In the genomic region with DNA sequence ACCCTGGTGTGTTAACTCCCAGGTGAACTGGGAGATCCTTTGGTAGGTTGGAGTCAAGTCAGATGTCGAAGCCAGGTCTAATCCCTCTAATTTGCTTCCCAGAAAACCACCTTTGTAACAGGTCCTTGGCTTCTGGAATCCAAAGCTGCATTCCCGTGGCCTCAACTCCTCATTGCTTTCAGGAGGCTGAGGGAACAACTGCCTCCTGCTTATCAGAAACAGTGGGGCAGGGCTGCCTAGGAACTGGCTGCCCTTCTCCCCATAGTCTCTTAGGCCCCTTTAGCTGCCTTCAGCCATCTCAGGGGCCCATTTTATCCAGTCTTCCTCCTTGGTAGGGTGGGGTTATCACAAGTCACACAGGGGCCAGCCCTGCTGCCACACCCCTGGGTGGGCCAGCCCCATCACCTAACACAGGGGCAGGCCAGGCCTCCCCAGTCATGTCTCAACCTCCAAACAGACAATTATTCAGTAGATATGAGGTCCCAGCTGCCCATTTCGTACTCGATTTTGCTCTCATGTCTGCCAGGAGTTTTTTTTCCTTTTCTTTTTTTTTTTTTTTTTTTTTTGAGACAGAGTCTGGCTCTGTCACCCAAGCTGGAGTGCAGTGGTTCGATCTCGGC, we compare ENCODE assay signal across 31 cellular contexts. TPM values are rescaled to one million over a fixed set of nuclear protein-coding genes. Genes with fewer than 3 reads are reported as not detected.
A peak's percentile ranks its signal among the peaks of the same experiment; 100 is the strongest.
DNase-seq lines count a peak whose midpoint lies in the region; ATAC-seq and TF ChIP-seq lines count a peak whose summit lies in the region.
"Had no signal": no experiment of that assay in that cellular context is flagged by ENCODE, and none has a peak within 500 bp of the region (broad histone marks: within the 10 kb centered on the region; RNA-seq: fewer than 3 reads in every experiment).

No MANE protein-coding gene starts in this region.

- no peak overlapping the region for H4K91ac ChIP-seq in IMR-90 (ENCODE audit: insufficient read depth, low read depth, low read length)

- TF ChIP-seq RAD21 in IMR-90 (IDR thresholded peaks at IDR 0.05; ENCODE audit: low read length): no peak

- CTCF ChIA-PET in IMR-90 (lab: Yijun Ruan, JAX): no interaction called here

- no peak overlapping the region for H3K9ac ChIP-seq in IMR-90 (ENCODE audit: low read depth, low read length)

- H4K20me1 ChIP-seq in IMR-90 (ENCODE audit: insufficient read depth, low read length): no peaks in the 10 kb centered on the region

- in situ Hi-C loops in IMR-90 (cut with MboI; ENCODE audit: low sequenced_read_pairs): no loop called here

- BruUV-seq in IMR-90 (replicated peaks; lab: Mats Ljungman, UMichigan): no TSS peak

- peak overlapping the region; percentile 76 for H3K27ac Mint-ChIP-seq in progenitor cell of endocrine pancreas
- H3K27ac Mint-ChIP-seq: activated B cell treated with CpG ODN at 0.5 μM for 24 hours; activated CD8-positive, alpha-beta memory T cell treated with anti-CD3 and anti-CD28 coated beads, Interleukin-2, amount 10 ng/mL, durations not matched to agents 7 days and 5 days; activated naive CD8-positive, alpha-beta T cell treated with anti-CD3 and anti-CD28 coated beads for 36 hours; stimulated activated naive CD8-positive, alpha-beta T cell treated with anti-CD3 and anti-CD28 coated beads, Interleukin-15, Interleukin-2, amounts not matched to agents 100 ng/mL and 50 ng/mL, for 24 hours had no signal

- no peak overlapping the region for H2BK20ac ChIP-seq in IMR-90 (ENCODE audit: low read depth, low read length)

- H2BK120ac ChIP-seq in IMR-90 (ENCODE audit: low read depth, low read length): no peak overlapping the region

- no peak overlapping the region for H3K27ac ChIP-seq in IMR-90 (ENCODE audit: insufficient read depth, low read length)
- peak overlapping the region in 3 of 5 donors; percentile 17 to 82 (median 75) for H3K27ac ChIP-seq in adrenal gland
- no peak overlapping the region for H3K27ac ChIP-seq in uterus
- H3K27ac ChIP-seq: thoracic aorta had no signal

- peaks cover 11% of the 10 kb centered on the region for H3K36me3 Mint-ChIP-seq in progenitor cell of endocrine pancreas (ENCODE audit: insufficient read depth)
- H3K36me3 Mint-ChIP-seq: activated naive CD8-positive, alpha-beta T cell treated with anti-CD3 and anti-CD28 coated beads for 36 hours had no signal

- intact Hi-C loops in IMR-90 (cut with micrococcal nuclease) (no loop called here), adrenal gland (cut with DNase I) (no loop called here), left colon (cut with DNase I, micrococcal nuclease) (no loop called here), uterus (cut with DNase I; ENCODE audit: low total_unique reads) (loop anchor here (10.0 kb wide), 1 partner anchor 62 kb away; no protein-coding TSS in a partner anchor)

- TF ChIP-seq POLR2A in IMR-90 (IDR thresholded peaks at IDR 0.05; ENCODE audit: low read depth, low read length) (no peak), adrenal gland (IDR thresholded peaks at IDR 0.05) (no peak), uterus (IDR thresholded peaks at IDR 0.05) (no peak)

- no peak overlapping the region for H3K23ac ChIP-seq in IMR-90 (ENCODE audit: low read depth, low read length)

- H3K27me3 Mint-ChIP-seq in progenitor cell of endocrine pancreas: no peaks in the 10 kb centered on the region
- H3K27me3 Mint-ChIP-seq: activated B cell treated with CpG ODN at 0.5 μM for 24 hours; activated CD8-positive, alpha-beta memory T cell treated with anti-CD3 and anti-CD28 coated beads, Interleukin-2, amount 10 ng/mL, durations not matched to agents 7 days and 5 days; activated naive CD8-positive, alpha-beta T cell treated with anti-CD3 and anti-CD28 coated beads for 36 hours; stimulated activated naive CD8-positive, alpha-beta T cell treated with anti-CD3 and anti-CD28 coated beads, Interleukin-15, Interleukin-2, amounts not matched to agents 100 ng/mL and 50 ng/mL, for 24 hours had no signal

- H3K14ac ChIP-seq in IMR-90 (replicated peaks; ENCODE audit: low read depth, low read length): no peak overlapping the region

- H2AK9ac ChIP-seq in IMR-90 (replicated peaks; ENCODE audit: low read depth, low read length, poor library complexity): no peak overlapping the region

- H3K4me3 ChIP-seq in IMR-90 (ENCODE audit: insufficient read depth, low read depth, low read length) (no peak overlapping the region), adrenal gland (no peak overlapping the region), uterus (no peak overlapping the region)
- H3K4me3 ChIP-seq: coronary artery, ovary, smooth muscle cell, thoracic aorta had no signal

- no peak overlapping the region for H3K4me3 Mint-ChIP-seq in progenitor cell of endocrine pancreas (ENCODE audit: low read depth)
- H3K4me3 Mint-ChIP-seq: activated B cell treated with CpG ODN at 0.5 μM for 24 hours; activated CD8-positive, alpha-beta memory T cell treated with anti-CD3 and anti-CD28 coated beads, Interleukin-2, amount 10 ng/mL, durations not matched to agents 7 days and 5 days; activated naive CD8-positive, alpha-beta T cell treated with anti-CD3 and anti-CD28 coated beads for 36 hours; activated T-cell treated with anti-CD3 and anti-CD28 coated beads, Interleukin-2, amount 50 U/mL, for 4 hours; stimulated activated naive CD8-positive, alpha-beta T cell treated with anti-CD3 and anti-CD28 coated beads, Interleukin-15, Interleukin-2, amounts not matched to agents 100 ng/mL and 50 ng/mL, for 24 hours had no signal

- no peak overlapping the region for H3K56ac ChIP-seq in IMR-90 (ENCODE audit: extremely low read depth, insufficient read depth, low read length)

- DNase-seq in IMR-90 (no peak), adrenal gland (peak in 1 of 7 donors; percentile 43), left colon (no peak), progenitor cell of endocrine pancreas (ENCODE audit: low spot score, unreplicated experiment) (no peak), COR-L47 (lab: John Stamatoyannopoulos, UW) (no peak), uterus (no peak), NCI-H1694 treated with DMSO at 0.1 percent for 48 hours (lab: John Stamatoyannopoulos, UW) (no peak)
- DNase-seq: activated B cell treated with CpG ODN at 0.5 μM for 24 hours; activated CD8-positive, alpha-beta memory T cell treated with anti-CD3 and anti-CD28 coated beads, Interleukin-2, amount 10 ng/mL, durations not matched to agents 7 days and 5 days; activated gamma-delta T cell; activated naive CD8-positive, alpha-beta T cell treated with anti-CD3 and anti-CD28 coated beads for 36 hours; activated T-cell treated with anti-CD3 and anti-CD28 coated beads, Interleukin-2, amount 50 U/mL, for 4 hours; aorta; DMS153; effector memory CD4-positive, alpha-beta T cell; MM.1S; NCI-H2029 treated with DMSO at 0.1 percent for 48 hours; NCI-H2227 treated with DMSO at 0.1 percent for 48 hours; ovary; retina; stimulated activated CD4-positive, alpha-beta T cell treated with anti-CD3 and anti-CD28 coated beads, Interleukin-1b, Interleukin-23, amount 100 ng/mL, for 48 hours; T-helper 9 cell had no signal

- H3K4me1 ChIP-seq in IMR-90 (ENCODE audit: control insufficient read depth, insufficient read depth, low read length): peaks cover 8% of the 10 kb centered on the region
- peaks cover 21 to 54% of the 10 kb centered on the region in 2 donors for H3K4me1 ChIP-seq in adrenal gland (replicated peaks in 1 of 2)
- peaks cover 5 to 6% of the 10 kb centered on the region in 2 donors for H3K4me1 ChIP-seq in uterus

- dilution Hi-C loops in IMR-90 (cut with HindIII; ENCODE audit: low sequenced_read_pairs, unreplicated experiment): no loop called here

- no peak overlapping the region for H4K5ac ChIP-seq in IMR-90 (ENCODE audit: low read depth, low read length)

- H2BK15ac ChIP-seq in IMR-90 (ENCODE audit: low read depth, low read length): no peak overlapping the region

- WGBS in IMR-90 (ENCODE audit: extremely low coverage in 2 of 2, insufficient read length in 1 of 2), 2 experiments: 100% methylated on average over 1 of the region's 6 CpGs; no CpG with 5 or more reads in 1 of the 2 experiments
- WGBS in adrenal gland, 4 donors: 65 to 83% (median 76%) methylated on average over 6 of the region's 6 CpGs

- H3K4ac ChIP-seq in IMR-90 (ENCODE audit: low read depth, low read length): 0 out of 2 replicates have a peak overlapping the region, but pooled peaks have one; percentile 7

- H2AK5ac ChIP-seq in IMR-90 (ENCODE audit: low read depth, low read length): peak overlapping the region; percentile 51; the same call in 1 of the 2 replicates

- H2AFZ ChIP-seq in IMR-90 (replicated peaks; ENCODE audit: low read length, poor library complexity): no peak overlapping the region

- no peak overlapping the region for H3K18ac ChIP-seq in IMR-90 (ENCODE audit: low read depth, low read length)

- no peak overlapping the region for H2BK5ac ChIP-seq in IMR-90 (ENCODE audit: low read depth, low read length, poor library complexity, severe bottlenecking)

- H3K4me1 Mint-ChIP-seq in progenitor cell of endocrine pancreas (ENCODE audit: low read depth): peaks cover 33% of the 10 kb centered on the region

- H3K9me3 ChIP-seq in IMR-90 (ENCODE audit: control insufficient read depth, insufficient read depth, low read length) (no peaks in the 10 kb centered on the region), adrenal gland (replicated peaks in 1 of 3) (no peaks in the 10 kb centered on the region), uterus (no peaks in the 10 kb centered on the region)
- H3K9me3 ChIP-seq: ovary, thoracic aorta had no signal

- H3K36me3 ChIP-seq in IMR-90 (ENCODE audit: control insufficient read depth, insufficient read depth, low read length): peaks cover 6% of the 10 kb centered on the region; the same call in 1 of the 2 replicates
- H3K36me3 ChIP-seq in adrenal gland (replicated peaks in 1 of 2): peaks cover 0 to 13% of the 10 kb centered on the region in 2 donors
- no peaks in the 10 kb centered on the region for H3K36me3 ChIP-seq in uterus
- H3K36me3 ChIP-seq: ovary had no signal

- H3K27me3 ChIP-seq in IMR-90 (ENCODE audit: control insufficient read depth, insufficient read depth, low read length): no peaks in the 10 kb centered on the region
- H3K27me3 ChIP-seq in adrenal gland: no peaks in the 10 kb centered on the region
- no peaks in the 10 kb centered on the region for H3K27me3 ChIP-seq in uterus
- H3K27me3 ChIP-seq: ovary had no signal

- no peak overlapping the region for H4K8ac ChIP-seq in IMR-90 (ENCODE audit: low read depth in 2 of 2, low read length in 2 of 2)

- POLR2A ChIA-PET in IMR-90 (lab: Charles Lee; ENCODE audit: unreplicated experiment): no interaction called here

- H3K79me1 ChIP-seq in IMR-90 (ENCODE audit: low read depth in 1 of 2, low read length in 2 of 2): peaks cover 20 to 35% of the 10 kb centered on the region in 2 experiments

- TF ChIP-seq CTCF in IMR-90 (conservative IDR thresholded peaks at IDR 0.05; ENCODE audit: low read depth, low read length) (no peak), adrenal gland (IDR thresholded peaks at IDR 0.05) (no peak), progenitor cell of endocrine pancreas (IDR thresholded peaks at IDR 0.05; ENCODE audit: unreplicated experiment) (no peak), uterus (IDR thresholded peaks at IDR 0.05) (no peak)

- H3K4me2 ChIP-seq in IMR-90 (ENCODE audit: low read depth, low read length): no peak overlapping the region

- ATAC-seq in IMR-90 (ENCODE audit: low read depth): no peak
- peak; percentile 17 for ATAC-seq in left colon
- no peak for ATAC-seq in HG02970 (IDR thresholded peaks at IDR 0.05; ENCODE audit: low FRiP score, unreplicated experiment)
- ATAC-seq: activated CD8-positive, alpha-beta memory T cell treated with anti-CD3 and anti-CD28 coated beads, Interleukin-2, amount 10 ng/mL, durations not matched to agents 7 days and 5 days; activated T-cell treated with anti-CD3 and anti-CD28 coated beads, Interleukin-2, amount 50 U/mL, for 4 hours had no signal

- H3K9me3 Mint-ChIP-seq in progenitor cell of endocrine pancreas (ENCODE audit: low read depth): no peaks in the 10 kb centered on the region
- H3K9me3 Mint-ChIP-seq: activated B cell treated with CpG ODN at 0.5 μM for 24 hours; activated naive CD8-positive, alpha-beta T cell treated with anti-CD3 and anti-CD28 coated beads for 36 hours; activated T-cell treated with anti-CD3 and anti-CD28 coated beads, Interleukin-2, amount 50 U/mL, for 4 hours; stimulated activated naive CD8-positive, alpha-beta T cell treated with anti-CD3 and anti-CD28 coated beads, Interleukin-15, Interleukin-2, amounts not matched to agents 100 ng/mL and 50 ng/mL, for 24 hours had no signal

- peaks cover 5% of the 10 kb centered on the region; the same call in 1 of the 2 replicates for H3K9me1 ChIP-seq in IMR-90 (ENCODE audit: insufficient read depth, low read length)

RNA-seq across cellular contexts. Expression of a gene that starts 3.9 kb away (rescaled TPM):
- 10.3 and 11.1 TPM in 2 replicates for total RNA-seq in IMR-90 (2012; rRNA removed)
- polyA plus RNA-seq in IMR-90 (2012; rRNA removed): 14.9 and 15.6 TPM in 2 replicates
- 9.6 and 10.7 TPM in 2 replicates for polyA plus RNA-seq in IMR-90 (2012; cell fraction: cytosol; rRNA removed)
- 20.4 and 20.8 TPM in 2 replicates for polyA plus RNA-seq in IMR-90 (2012; cell fraction: nucleus; rRNA removed; ENCODE audit: low replicate concordance)
- 100 to 1,000 TPM; 159 to 348 (median 245) TPM for total RNA-seq in adrenal gland
- polyA plus RNA-seq in adrenal gland: 100 to 1,000 TPM; 112 to 244 (median 150) TPM
- total RNA-seq in left colon: 10 to 100 TPM; 58.8 to 64.1 TPM
- total RNA-seq in progenitor cell of endocrine pancreas: 59.3 and 64.3 TPM in 2 replicates
- total RNA-seq in uterus: 10 to 100 TPM in 3 of 4 donors, 1 to 10 TPM in 1; 1.5 to 26.6 (median 16.1) TPM

RNA-seq across cellular contexts. Expression of a gene that starts 13.3 kb away (rescaled TPM):
- total RNA-seq in IMR-90 (2012; rRNA removed) (43.0 and 48.3 TPM in 2 replicates), adrenal gland (10 to 100 TPM; 40.2 to 53.1 (median 42.5) TPM), left colon (10 to 100 TPM; 19.5 to 23.3 TPM), progenitor cell of endocrine pancreas (36.6 and 40.5 TPM in 2 replicates), uterus (10 to 100 TPM in 3 of 4 donors, 1 to 10 TPM in 1; 6.5 to 46.4 (median 20.4) TPM)
- polyA plus RNA-seq in IMR-90 (2012; rRNA removed) (33.4 and 34.8 TPM in 2 replicates), adrenal gland (10 to 100 TPM; 14.9 to 79.1 (median 23.6) TPM)
- polyA plus RNA-seq in IMR-90 (2012; cell fraction: cytosol; rRNA removed): 14.6 and 19.9 TPM in 2 replicates
- polyA plus RNA-seq in IMR-90 (2012; cell fraction: nucleus; rRNA removed; ENCODE audit: low replicate concordance): 35.9 and 55.9 TPM in 2 replicates

RNA-seq across cellular contexts. Expression of a gene that starts 13.4 kb away (rescaled TPM):
- total RNA-seq in IMR-90 (2012; rRNA removed): 0.28 and 0.36 TPM in 2 replicates
- polyA plus RNA-seq in IMR-90 (2012; rRNA removed): 0.24 and 0.46 TPM in 2 replicates
- polyA plus RNA-seq in IMR-90 (2012; cell fraction: cytosol; rRNA removed): 0.03 and 0.18 TPM in 2 replicates
- polyA plus RNA-seq in IMR-90 (2012; cell fraction: nucleus; rRNA removed; ENCODE audit: low replicate concordance): 0.28 and 0.56 TPM in 2 replicates
- total RNA-seq in adrenal gland: 1 to 10 TPM in 4 of 8 donors, under 1 TPM in 4; 0.65 to 2.3 (median 1.3) TPM
- 1 to 10 TPM; 1.8 to 5.1 (median 3.1) TPM for polyA plus RNA-seq in adrenal gland
- under 1 TPM; 0.11 to 0.21 TPM for total RNA-seq in left colon
- total RNA-seq in progenitor cell of endocrine pancreas: 0.51 and 1.6 TPM in 2 replicates
- 1 to 10 TPM in 1 of 4 donors, under 1 TPM in 2, not detected in 1; 0.21 to 3.3 (median 0.58) TPM for total RNA-seq in uterus
- total RNA-seq: epithelial cell of proximal tubule had no signal
- polyA plus RNA-seq: aorta, smooth muscle cell had no signal

RNA-seq across cellular contexts. Expression of a gene that starts 20.4 kb away (rescaled TPM):
- total RNA-seq in IMR-90 (2012; rRNA removed): 6.9 and 7.0 TPM in 2 replicates
- polyA plus RNA-seq in IMR-90 (2012; rRNA removed): 8.6 and 9.4 TPM in 2 replicates
- 6.2 and 11.7 TPM in 2 replicates for polyA plus RNA-seq in IMR-90 (2012; cell fraction: cytosol; rRNA removed)
- polyA plus RNA-seq in IMR-90 (2012; cell fraction: nucleus; rRNA removed; ENCODE audit: low replicate concordance): 16.7 and 28.5 TPM in 2 replicates
- total RNA-seq in adrenal gland: 100 to 1,000 TPM; 117 to 343 (median 243) TPM
- 100 to 1,000 TPM in 2 of 3 donors, 10 to 100 TPM in 1; 89.1 to 300 (median 180) TPM for polyA plus RNA-seq in adrenal gland
- 100 to 1,000 TPM; 143 to 156 TPM for total RNA-seq in left colon
- 77.4 and 83.9 TPM in 2 replicates for total RNA-seq in progenitor cell of endocrine pancreas
- 10 to 100 TPM; 10.5 to 36.8 (median 20.4) TPM for total RNA-seq in uterus

RNA-seq across cellular contexts. Expression of a gene that starts 47.8 kb away (rescaled TPM):
- not detected in 2 replicates for total RNA-seq in IMR-90 (2012; rRNA removed)
- polyA plus RNA-seq in IMR-90 (2012; rRNA removed): not detected in 2 replicates
- polyA plus RNA-seq in IMR-90 (2012; cell fraction: cytosol; rRNA removed): not detected in 2 replicates
- polyA plus RNA-seq in IMR-90 (2012; cell fraction: nucleus; rRNA removed; ENCODE audit: low replicate concordance): not detected in 2 replicates
- total RNA-seq in adrenal gland: 10 to 100 TPM in 2 of 8 donors, 1 to 10 TPM in 6; 1.6 to 18.6 (median 6.0) TPM
- polyA plus RNA-seq in adrenal gland: 1 to 10 TPM; 1.4 to 3.2 (median 1.5) TPM
- total RNA-seq in left colon: 10 to 100 TPM; 32.6 to 39.9 TPM
- 18.8 and 19.7 TPM in 2 replicates for total RNA-seq in progenitor cell of endocrine pancreas
- total RNA-seq in uterus: 1 to 10 TPM in 1 of 4 donors, under 1 TPM in 1, not detected in 2; 0.40 to 1.9 TPM
- total RNA-seq: lung microvascular endothelial cell had no signal
- polyA plus RNA-seq: BJ, neural cell had no signal

Comparison
In these comparisons a context has a peak if more than half of its experiments do, and no peak if none do; other contexts are left out.
1. H3K27ac ChIP-seq: peak in adrenal gland (3 of 5); none in IMR-90 (single experiment) and uterus (0 of 2).